ENCODE assay signal across 9 cellular contexts in genomic region chr6:159220093-159220492, GRCh38. TPM values are rescaled to one million over a fixed set of nuclear protein-coding genes. Genes with fewer than 3 reads are reported as not detected.
"Had no signal": no experiment of that assay in that cellular context is flagged by ENCODE, and none has a peak within 500 bp of the region (broad histone marks: within the 10 kb centered on the region; RNA-seq: fewer than 3 reads in every experiment).

No MANE protein-coding gene starts in this region.

- H3K4me3 ChIP-seq: GM23248, HAP-1 had no signal

- H3K36me3 ChIP-seq: HAP-1 had no signal

- H2AFZ ChIP-seq: GM23248 had no signal

- H3K4me1 ChIP-seq: HAP-1 had no signal

- H3K9me3 ChIP-seq: HAP-1 had no signal

- H3K27ac ChIP-seq: GM23248, HL-60 had no signal

- DNase-seq: GM23248, GOT3, H7, HFFc6 had no signal

- H3K9ac ChIP-seq: GM23248 had no signal

RNA-seq across cellular contexts. Expression of gene FNDC1, which starts 50.9 kb away (rescaled TPM):
- total RNA-seq: H7, HepG2, HFFc6, HT1080 had no signal
- polyA plus RNA-seq: HepG2, IgD-negative memory B cell had no signal
